ENCODE assay signal across 1 cellular context in genomic region chr11:9613830-9614762, GRCh38.
A peak's percentile ranks its signal among the peaks of the same experiment; 100 is the strongest.
TF ChIP-seq lines count a peak whose summit lies in the region.

No MANE protein-coding gene starts in this region.

TF ChIP-seq in K562, 482 proteins besides CTCF, POLR2A, EP300 and RAD21 (continued from another document and continues in another):
- no peak for TF ChIP-seq HINFP (tag; conservative IDR thresholded peaks at IDR 0.05; ENCODE audit: low read depth)
- TF ChIP-seq CHAMP1 (IDR thresholded peaks at IDR 0.05) = no peak
- no peak for TF ChIP-seq FOSL1 (tag; conservative IDR thresholded peaks at IDR 0.05)
- TF ChIP-seq ZNF121 (CRISPR knock-in tag; conservative IDR thresholded peaks at IDR 0.05) = no peak
- no peak for TF ChIP-seq SREBF2 (CRISPR knock-in tag; IDR thresholded peaks at IDR 0.05)
- no peak for TF ChIP-seq TFAM (CRISPR knock-in tag; conservative IDR thresholded peaks at IDR 0.05)
- TF ChIP-seq MAFG (tag; conservative IDR thresholded peaks at IDR 0.05) = no peak
- TF ChIP-seq GTF2A2 (tag; IDR thresholded peaks at IDR 0.05) = no peak
- no peak; the same call in 1 of the 2 replicates for TF ChIP-seq ZNF143 (CRISPR knock-in tag; IDR thresholded peaks at IDR 0.05)
- TF ChIP-seq E2F3 (CRISPR knock-in tag; IDR thresholded peaks at IDR 0.05) = 0 out of 2 replicates have a peak, but pooled peaks have one; percentile 14
- TF ChIP-seq MYC (IDR thresholded peaks at IDR 0.05; ENCODE audit: low read depth, low read length) = peak; percentile 92
- no peak for TF ChIP-seq MYC (CRISPR knock-in tag; IDR thresholded peaks at IDR 0.05; ENCODE audit: borderline replicate concordance, low read depth)
- no peak for TF ChIP-seq FOXP4 (CRISPR knock-in tag; IDR thresholded peaks at IDR 0.05; ENCODE audit: borderline replicate concordance)
- no peak for TF ChIP-seq SAFB2 (IDR thresholded peaks at IDR 0.05; ENCODE audit: borderline replicate concordance, low read depth, low read length, severe bottlenecking)
- peak; percentile 32 for TF ChIP-seq KDM5B (IDR thresholded peaks at IDR 0.05; ENCODE audit: insufficient replicate concordance, low read depth, low read length)
- 0 out of 2 replicates have a peak, but pooled peaks have one; percentile 24 for TF ChIP-seq ZBTB40 (IDR thresholded peaks at IDR 0.05)
- TF ChIP-seq ZBTB40 (CRISPR knock-in tag; IDR thresholded peaks at IDR 0.05) = no peak
- TF ChIP-seq ZNF436 (CRISPR knock-in tag; IDR thresholded peaks at IDR 0.05) = no peak
- no peak for TF ChIP-seq ZNF212 (CRISPR knock-in tag; IDR thresholded peaks at IDR 0.05)
- TF ChIP-seq ZNF274 (IDR thresholded peaks at IDR 0.05; ENCODE audit: borderline replicate concordance, low read depth, low read length) = no peak
- no peak for TF ChIP-seq ZC3H8 (IDR thresholded peaks at IDR 0.05)
- TF ChIP-seq YBX1 (IDR thresholded peaks at IDR 0.05) = no peak
- TF ChIP-seq ZNF239 (CRISPR knock-in tag; IDR thresholded peaks at IDR 0.05) = peak; percentile 100
- no peak for TF ChIP-seq ILK (tag; IDR thresholded peaks at IDR 0.05; ENCODE audit: borderline replicate concordance, low read depth)
- TF ChIP-seq ZFP30 (CRISPR knock-in tag; IDR thresholded peaks at IDR 0.05; ENCODE audit: borderline replicate concordance) = no peak
- TF ChIP-seq ZNF668 (CRISPR knock-in tag; IDR thresholded peaks at IDR 0.05) = no peak; the same call in 1 of the 2 replicates
- TF ChIP-seq TCF15 (CRISPR knock-in tag; IDR thresholded peaks at IDR 0.05) = no peak
- TF ChIP-seq POU5F1 (IDR thresholded peaks at IDR 0.05; ENCODE audit: borderline replicate concordance, low read depth, low read length, partially characterized antibody) = no peak
- no peak for TF ChIP-seq COPS2 (conservative IDR thresholded peaks at IDR 0.05)
- peak; percentile 73; the same call in 1 of the 2 replicates for TF ChIP-seq TCF7 (IDR thresholded peaks at IDR 0.05; ENCODE audit: borderline replicate concordance)
- TF ChIP-seq ZNF584 (CRISPR knock-in tag; IDR thresholded peaks at IDR 0.05; ENCODE audit: low read depth) = peak; percentile 53; the same call in 1 of the 2 replicates
- 0 out of 2 replicates have a peak, but pooled peaks have one; percentile 53 for TF ChIP-seq RUNX1 (IDR thresholded peaks at IDR 0.05; ENCODE audit: low read depth)
- TF ChIP-seq ZNF696 (CRISPR knock-in tag; conservative IDR thresholded peaks at IDR 0.05) = no peak
- TF ChIP-seq MAFF (IDR thresholded peaks at IDR 0.05; ENCODE audit: low read length) = no peak
- TF ChIP-seq ZNF347 (CRISPR knock-in tag; IDR thresholded peaks at IDR 0.05; ENCODE audit: low read depth) = no peak
- peak; percentile 83 for TF ChIP-seq TARDBP (IDR thresholded peaks at IDR 0.05)
- no peak for TF ChIP-seq ZNF3 (CRISPR knock-in tag; IDR thresholded peaks at IDR 0.05)
- TF ChIP-seq KLF6 (CRISPR knock-in tag; IDR thresholded peaks at IDR 0.05; ENCODE audit: borderline replicate concordance) = no peak
- TF ChIP-seq ZFP36 (IDR thresholded peaks at IDR 0.05; ENCODE audit: low read depth, low read length, partially characterized antibody) = no peak
- TF ChIP-seq RBFOX2 (IDR thresholded peaks at IDR 0.05; ENCODE audit: low read depth, low read length) = peak; percentile 85
- peak; percentile 87; the same call in 1 of the 2 replicates for TF ChIP-seq MYNN (IDR thresholded peaks at IDR 0.05)
- no peak for TF ChIP-seq MYNN (CRISPR knock-in tag; IDR thresholded peaks at IDR 0.05)
- TF ChIP-seq ZNF12 (CRISPR knock-in tag; IDR thresholded peaks at IDR 0.05) = no peak
- TF ChIP-seq GABPB2 (CRISPR knock-in tag; conservative IDR thresholded peaks at IDR 0.05) = no peak
- peak; percentile 90 for TF ChIP-seq POLR2G (IDR thresholded peaks at IDR 0.05; ENCODE audit: low read depth, low read length)
- no peak for TF ChIP-seq ZC3H4 (CRISPR knock-in tag; IDR thresholded peaks at IDR 0.05; ENCODE audit: borderline replicate concordance)
- 0 out of 2 replicates have a peak, but pooled peaks have one; percentile 39 for TF ChIP-seq NFATC3 (IDR thresholded peaks at IDR 0.05)
- no peak for TF ChIP-seq TEAD4 (IDR thresholded peaks at IDR 0.05; ENCODE audit: low read length)
- no peak for TF ChIP-seq TEAD4 (CRISPR knock-in tag; IDR thresholded peaks at IDR 0.05; ENCODE audit: borderline replicate concordance)
- no peak for TF ChIP-seq JUNB (CRISPR knock-in tag; conservative IDR thresholded peaks at IDR 0.05)
- TF ChIP-seq TAF7 (tag; IDR thresholded peaks at IDR 0.05) = no peak
- 0 out of 2 replicates have a peak, but pooled peaks have one; percentile 41 for TF ChIP-seq KDM2B (CRISPR knock-in tag; IDR thresholded peaks at IDR 0.05)
- no peak for TF ChIP-seq FOXK1 (CRISPR knock-in tag; IDR thresholded peaks at IDR 0.05; ENCODE audit: borderline replicate concordance)
- no peak for TF ChIP-seq ZC3H11A (IDR thresholded peaks at IDR 0.05; ENCODE audit: low read depth, low read length)
- TF ChIP-seq PHF21A (IDR thresholded peaks at IDR 0.05; ENCODE audit: borderline replicate concordance, low read depth) = no peak; the same call in 1 of the 2 replicates
- TF ChIP-seq SUPT5H (IDR thresholded peaks at IDR 0.05) = peak; percentile 54
- no peak for TF ChIP-seq CEBPZ (IDR thresholded peaks at IDR 0.05; ENCODE audit: borderline replicate concordance, low read depth, low read length)
